ENCODE assay signal across 8 cellular contexts in the genomic region with DNA sequence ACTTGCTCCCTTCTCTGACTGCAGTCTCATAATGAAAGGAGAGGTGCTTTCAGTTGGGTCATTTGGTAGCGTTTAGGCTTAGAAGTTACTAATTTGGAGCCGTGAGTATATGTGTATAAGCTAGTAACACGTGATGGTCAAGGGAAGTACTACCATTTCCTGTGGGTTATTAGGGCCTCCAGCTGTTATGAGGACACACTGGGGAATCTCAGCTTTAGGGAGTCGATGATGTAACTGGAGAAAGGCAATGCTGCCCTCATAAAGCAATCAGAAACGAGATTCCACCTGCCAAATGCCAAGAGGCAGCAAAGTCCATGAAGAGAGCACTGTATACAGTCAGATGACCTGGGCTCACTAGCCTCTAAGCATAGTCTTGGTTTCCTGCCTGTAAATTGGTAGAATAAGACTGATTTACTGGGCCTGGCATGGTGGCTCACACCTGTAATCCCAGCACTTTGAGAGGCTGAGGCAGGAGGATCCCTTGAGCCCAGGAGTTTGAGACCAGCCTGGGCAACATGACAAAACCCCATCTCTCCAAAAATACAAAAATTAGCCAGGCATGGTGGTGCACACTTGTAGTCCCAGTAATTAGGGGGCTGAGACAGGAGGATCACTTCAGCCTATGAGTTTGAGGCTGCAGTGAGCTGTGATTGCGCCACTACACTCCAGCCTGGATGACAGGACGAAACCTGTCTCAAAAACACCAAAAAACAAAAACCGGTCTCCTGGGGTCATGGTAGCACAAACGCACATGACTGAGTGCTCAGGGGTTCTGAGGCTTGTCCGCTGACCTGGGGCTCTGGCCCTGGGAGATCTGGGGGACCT. TPM values are rescaled to one million over a fixed set of nuclear protein-coding genes. Genes with fewer than 3 reads are reported as not detected.
DNase-seq lines count a peak whose midpoint lies in the region; ATAC-seq and TF ChIP-seq lines count a peak whose summit lies in the region.

No MANE protein-coding gene starts in this region.

- H3K4me3 Mint-ChIP-seq in WTC11, result no peak overlapping the region

- peak overlapping the region; percentile 78 for H3K27ac Mint-ChIP-seq in WTC11

- peaks cover 28% of the 10 kb centered on the region for H3K36me3 Mint-ChIP-seq in WTC11

- H3K4me1 Mint-ChIP-seq in WTC11, result peaks cover 14% of the 10 kb centered on the region

- H3K27me3 Mint-ChIP-seq in WTC11 (ENCODE audit: low read depth), result no peaks in the 10 kb centered on the region

- CTCF ChIA-PET in WTC11 (lab: Charles Lee), result interaction anchor here (0.7 to 1.7 kb wide), 2 partner anchors 36 to 78 kb away, joined by 3 to 12 read pairs; no protein-coding TSS in a partner anchor

- DNase-seq in DMS153 (lab: John Stamatoyannopoulos, UW), result peak; percentile 6
- no peak for DNase-seq in DMS153 treated with DMSO at 0.1 percent for 48 hours (lab: John Stamatoyannopoulos, UW; ENCODE audit: unreplicated experiment)
- DNase-seq in WTC11 (ENCODE audit: low spot score), result no peak
- peak; percentile 65 for DNase-seq in kidney glomerular epithelial cell (lab: John Stamatoyannopoulos, UW)
- DNase-seq in pons (ENCODE audit: low spot score), result no peak
- no peak for DNase-seq in GF-D8 (lab: John Stamatoyannopoulos, UW)

- no peaks in the 10 kb centered on the region for H3K9me3 Mint-ChIP-seq in WTC11

- POLR2A ChIA-PET in WTC11 (lab: Charles Lee), result no interaction called here

- no peak for TF ChIP-seq CTCF in WTC11 (IDR thresholded peaks at IDR 0.05)

- ATAC-seq in GM21423 (IDR thresholded peaks at IDR 0.05; ENCODE audit: unreplicated experiment), result peak; percentile 74
- peak; percentile 80 for ATAC-seq in HG03571 (IDR thresholded peaks at IDR 0.05; ENCODE audit: unreplicated experiment)
- peak; percentile 13 for ATAC-seq in WTC11

TF ChIP-seq in WTC11, 78 proteins besides CTCF, POLR2A, EP300 and RAD21:
- TF ChIP-seq SP1 (CRISPR knock-in tag; conservative IDR thresholded peaks at IDR 0.05) (0 out of 2 replicates have a peak, but pooled peaks have one; percentile 38), ZNF416 (CRISPR knock-in tag; IDR thresholded peaks at IDR 0.05) (no peak), PRRX2 (CRISPR knock-in tag; IDR thresholded peaks at IDR 0.05) (peak; percentile 35; the same call in 1 of the 2 replicates), ZNF671 (CRISPR knock-in tag; IDR thresholded peaks at IDR 0.05) (0 out of 2 replicates have a peak, but pooled peaks have one; percentile 18), JAZF1 (CRISPR knock-in tag; IDR thresholded peaks at IDR 0.05) (no peak)
- TF ChIP-seq, protein P1, sequence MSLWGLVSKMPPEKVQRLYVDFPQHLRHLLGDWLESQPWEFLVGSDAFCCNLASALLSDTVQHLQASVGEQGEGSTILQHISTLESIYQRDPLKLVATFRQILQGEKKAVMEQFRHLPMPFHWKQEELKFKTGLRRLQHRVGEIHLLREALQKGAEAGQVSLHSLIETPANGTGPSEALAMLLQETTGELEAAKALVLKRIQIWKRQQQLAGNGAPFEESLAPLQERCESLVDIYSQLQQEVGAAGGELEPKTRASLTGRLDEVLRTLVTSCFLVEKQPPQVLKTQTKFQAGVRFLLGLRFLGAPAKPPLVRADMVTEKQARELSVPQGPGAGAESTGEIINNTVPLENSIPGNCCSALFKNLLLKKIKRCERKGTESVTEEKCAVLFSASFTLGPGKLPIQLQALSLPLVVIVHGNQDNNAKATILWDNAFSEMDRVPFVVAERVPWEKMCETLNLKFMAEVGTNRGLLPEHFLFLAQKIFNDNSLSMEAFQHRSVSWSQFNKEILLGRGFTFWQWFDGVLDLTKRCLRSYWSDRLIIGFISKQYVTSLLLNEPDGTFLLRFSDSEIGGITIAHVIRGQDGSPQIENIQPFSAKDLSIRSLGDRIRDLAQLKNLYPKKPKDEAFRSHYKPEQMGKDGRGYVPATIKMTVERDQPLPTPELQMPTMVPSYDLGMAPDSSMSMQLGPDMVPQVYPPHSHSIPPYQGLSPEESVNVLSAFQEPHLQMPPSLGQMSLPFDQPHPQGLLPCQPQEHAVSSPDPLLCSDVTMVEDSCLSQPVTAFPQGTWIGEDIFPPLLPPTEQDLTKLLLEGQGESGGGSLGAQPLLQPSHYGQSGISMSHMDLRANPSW (CRISPR knock-in tag; conservative IDR thresholded peaks at IDR 0.05; ENCODE audit: low read depth), result no peak
- TF ChIP-seq, protein P2, sequence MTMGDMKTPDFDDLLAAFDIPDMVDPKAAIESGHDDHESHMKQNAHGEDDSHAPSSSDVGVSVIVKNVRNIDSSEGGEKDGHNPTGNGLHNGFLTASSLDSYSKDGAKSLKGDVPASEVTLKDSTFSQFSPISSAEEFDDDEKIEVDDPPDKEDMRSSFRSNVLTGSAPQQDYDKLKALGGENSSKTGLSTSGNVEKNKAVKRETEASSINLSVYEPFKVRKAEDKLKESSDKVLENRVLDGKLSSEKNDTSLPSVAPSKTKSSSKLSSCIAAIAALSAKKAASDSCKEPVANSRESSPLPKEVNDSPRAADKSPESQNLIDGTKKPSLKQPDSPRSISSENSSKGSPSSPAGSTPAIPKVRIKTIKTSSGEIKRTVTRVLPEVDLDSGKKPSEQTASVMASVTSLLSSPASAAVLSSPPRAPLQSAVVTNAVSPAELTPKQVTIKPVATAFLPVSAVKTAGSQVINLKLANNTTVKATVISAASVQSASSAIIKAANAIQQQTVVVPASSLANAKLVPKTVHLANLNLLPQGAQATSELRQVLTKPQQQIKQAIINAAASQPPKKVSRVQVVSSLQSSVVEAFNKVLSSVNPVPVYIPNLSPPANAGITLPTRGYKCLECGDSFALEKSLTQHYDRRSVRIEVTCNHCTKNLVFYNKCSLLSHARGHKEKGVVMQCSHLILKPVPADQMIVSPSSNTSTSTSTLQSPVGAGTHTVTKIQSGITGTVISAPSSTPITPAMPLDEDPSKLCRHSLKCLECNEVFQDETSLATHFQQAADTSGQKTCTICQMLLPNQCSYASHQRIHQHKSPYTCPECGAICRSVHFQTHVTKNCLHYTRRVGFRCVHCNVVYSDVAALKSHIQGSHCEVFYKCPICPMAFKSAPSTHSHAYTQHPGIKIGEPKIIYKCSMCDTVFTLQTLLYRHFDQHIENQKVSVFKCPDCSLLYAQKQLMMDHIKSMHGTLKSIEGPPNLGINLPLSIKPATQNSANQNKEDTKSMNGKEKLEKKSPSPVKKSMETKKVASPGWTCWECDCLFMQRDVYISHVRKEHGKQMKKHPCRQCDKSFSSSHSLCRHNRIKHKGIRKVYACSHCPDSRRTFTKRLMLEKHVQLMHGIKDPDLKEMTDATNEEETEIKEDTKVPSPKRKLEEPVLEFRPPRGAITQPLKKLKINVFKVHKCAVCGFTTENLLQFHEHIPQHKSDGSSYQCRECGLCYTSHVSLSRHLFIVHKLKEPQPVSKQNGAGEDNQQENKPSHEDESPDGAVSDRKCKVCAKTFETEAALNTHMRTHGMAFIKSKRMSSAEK (CRISPR knock-in tag; IDR thresholded peaks at IDR 0.05; ENCODE audit: borderline replicate concordance), result peak; percentile 4; the same call in 1 of the 2 replicates

RNA-seq across cellular contexts. Expression of a gene that starts 53.0 kb away (rescaled TPM):
- total RNA-seq in WTC11 (2021), result 423 to 475 TPM (median 430 TPM) in 3 replicates

RNA-seq across cellular contexts. Expression of a gene that starts 53.3 kb away (rescaled TPM):
- total RNA-seq in WTC11 (2021), result 56.6 to 65.6 TPM (median 61.8 TPM) in 3 replicates

Comparison
In these comparisons a context has a peak if more than half of its experiments do, and no peak if none do; other contexts are left out.
1. DNase-seq: peak in DMS153 (single experiment) and kidney glomerular epithelial cell (single experiment); none in DMS153 treated with DMSO at 0.1 percent for 48 hours (single experiment), WTC11 (single experiment), pons (single experiment) and GF-D8 (single experiment).
2. ATAC-seq: peak in every context shown above with its lines; median percentile 80 in HG03571; 74 in GM21423; 13 in WTC11.